In genomic region chr13:34085199-34085598, GRCh38 we compare ENCODE assay signal across 15 cellular contexts.
DNase-seq lines count a peak whose midpoint lies in the region; TF ChIP-seq lines count a peak whose summit lies in the region.
"Had no signal": no experiment of that assay in that cellular context is flagged by ENCODE, and none has a peak within 500 bp of the region (broad histone marks: within the 10 kb centered on the region; RNA-seq: fewer than 3 reads in every experiment).

No MANE protein-coding gene starts in this region.

- no peak overlapping the region for H2BK5ac ChIP-seq in trophoblast cell (ENCODE audit: low read depth, low read length, poor library complexity)

- H3K9me3 ChIP-seq in trophoblast cell (ENCODE audit: insufficient read depth, low read depth, low read length) (peaks cover 7% of the 10 kb centered on the region), MG63 (0 out of 2 replicates have a peak, but pooled peaks cover 2% of the 10 kb centered on the region)

- H3K4me1 ChIP-seq in trophoblast cell (ENCODE audit: control insufficient read depth in 1 of 2, insufficient read depth in 2 of 2, low read length in 2 of 2) = no peaks in the 10 kb centered on the region
- H3K4me1 ChIP-seq: BLaER1 treated with 17β-estradiol and CSF1 and Interleukin-3, amounts not matched to agents 10 nM and 100 nM had no signal

- H2AFZ ChIP-seq in trophoblast cell (ENCODE audit: insufficient read depth, low read length, poor library complexity) = no peak overlapping the region
- H2AFZ ChIP-seq: GM23338 had no signal

- no peak overlapping the region for H3K4ac ChIP-seq in trophoblast cell (ENCODE audit: low read depth, low read length)

- no peak overlapping the region for H3K23ac ChIP-seq in trophoblast cell (ENCODE audit: low read length)

- H2BK120ac ChIP-seq in trophoblast cell (ENCODE audit: insufficient read depth, low read length, poor library complexity) = no peak overlapping the region

- no CpG with 5 or more reads among the region's 2 CpGs for WGBS in trophoblast cell (ENCODE audit: extremely low coverage, insufficient coverage, insufficient read length)

- no peaks in the 10 kb centered on the region for H3K79me2 ChIP-seq in trophoblast cell (ENCODE audit: control insufficient read depth, insufficient read depth, low read length, poor library complexity)

- H3K18ac ChIP-seq in trophoblast cell (ENCODE audit: low read length) = no peak overlapping the region

- H2BK12ac ChIP-seq in trophoblast cell (ENCODE audit: low read length) = no peak overlapping the region

- no peak overlapping the region for H2AK5ac ChIP-seq in trophoblast cell (ENCODE audit: low read length)

- H4K91ac ChIP-seq in trophoblast cell (ENCODE audit: low read depth, low read length) = no peak overlapping the region

- no peak overlapping the region for H4K8ac ChIP-seq in trophoblast cell (ENCODE audit: low read depth, low read length)

- H3K27me3 ChIP-seq in trophoblast cell (ENCODE audit: insufficient read depth, low read length) (no peaks in the 10 kb centered on the region), MG63 (no peaks in the 10 kb centered on the region)
- H3K27me3 ChIP-seq: BLaER1 treated with 17β-estradiol and CSF1 and Interleukin-3, amounts not matched to agents 10 nM and 100 nM had no signal

- no peaks in the 10 kb centered on the region for H3K79me1 ChIP-seq in trophoblast cell (ENCODE audit: low read length)

- H3K27ac ChIP-seq in trophoblast cell (ENCODE audit: low read depth, low read length) = peak overlapping the region; percentile 30
- H3K27ac ChIP-seq: 22Rv1; BLaER1 treated with 17β-estradiol and CSF1 and Interleukin-3, amounts not matched to agents 10 nM and 100 nM had no signal

- H3K4me3 ChIP-seq in fibroblast of the aortic adventitia (ENCODE audit: low read depth, low read length) (no peak overlapping the region), trophoblast cell (ENCODE audit: low read depth, low read length) (no peak overlapping the region), MG63 (no peak overlapping the region)
- H3K4me3 ChIP-seq: BLaER1 treated with 17β-estradiol and CSF1 and Interleukin-3, amounts not matched to agents 10 nM and 100 nM; GM23338 had no signal

- H3K36me3 ChIP-seq in trophoblast cell (ENCODE audit: control insufficient read depth in 1 of 2, insufficient read depth in 2 of 2, low read length in 2 of 2) = peaks cover 0 to 3% of the 10 kb centered on the region in 2 experiments
- H3K36me3 ChIP-seq in MG63 = no peaks in the 10 kb centered on the region
- H3K36me3 ChIP-seq: BLaER1 treated with 17β-estradiol and CSF1 and Interleukin-3, amounts not matched to agents 10 nM and 100 nM had no signal

- H3K9ac ChIP-seq in trophoblast cell (ENCODE audit: low read length) = no peak overlapping the region
- H3K9ac ChIP-seq: BLaER1 treated with 17β-estradiol and CSF1 and Interleukin-3, amounts not matched to agents 10 nM and 100 nM had no signal

- DNase-seq in SKM-1 (lab: John Stamatoyannopoulos, UW; ENCODE audit: unreplicated experiment) = peak; percentile 11
- DNase-seq in SKM-1 treated with dmso at 0.1 percent for 144 hours (lab: John Stamatoyannopoulos, UW; ENCODE audit: unreplicated experiment) = no peak
- peak; percentile 83 for DNase-seq in amniotic epithelial cell (ENCODE audit: low read depth)
- peak; percentile 62 for DNase-seq in fibroblast of the aortic adventitia (ENCODE audit: low read depth)
- DNase-seq in trophoblast cell = no peak
- DNase-seq in MG63 = no peak
- DNase-seq in inferior parietal cortex (ENCODE audit: extremely low spot score) = no peak
- DNase-seq in H4 (ENCODE audit: low spot score) = no peak
- DNase-seq: CD4-positive, CD25-positive, alpha-beta regulatory T cell; DMS53; GF-D8; H9 had no signal

- H3K14ac ChIP-seq in trophoblast cell (ENCODE audit: low read length) = no peak overlapping the region

- no peak for TF ChIP-seq CTCF in fibroblast of the aortic adventitia (IDR thresholded peaks at IDR 0.05; ENCODE audit: insufficient read depth, low read length)

- H4K12ac ChIP-seq in trophoblast cell (ENCODE audit: low read depth, low read length) = no peak overlapping the region

- no peak overlapping the region for H3K4me2 ChIP-seq in trophoblast cell (ENCODE audit: low read length)
- H3K4me2 ChIP-seq: BLaER1 treated with 17β-estradiol and CSF1 and Interleukin-3, amounts not matched to agents 10 nM and 100 nM; GM23338 had no signal

Comparison
In these comparisons a context has a peak if more than half of its experiments do, and no peak if none do; other contexts are left out.
1. DNase-seq: peak in SKM-1 (single experiment), amniotic epithelial cell (single experiment) and fibroblast of the aortic adventitia (single experiment); none in SKM-1 treated with dmso at 0.1 percent for 144 hours (single experiment), trophoblast cell (0 of 2), MG63 (single experiment), inferior parietal cortex (single experiment) and H4 (single experiment).